Comparison of ENCODE assay signal across 9 cellular contexts in the genomic region with DNA sequence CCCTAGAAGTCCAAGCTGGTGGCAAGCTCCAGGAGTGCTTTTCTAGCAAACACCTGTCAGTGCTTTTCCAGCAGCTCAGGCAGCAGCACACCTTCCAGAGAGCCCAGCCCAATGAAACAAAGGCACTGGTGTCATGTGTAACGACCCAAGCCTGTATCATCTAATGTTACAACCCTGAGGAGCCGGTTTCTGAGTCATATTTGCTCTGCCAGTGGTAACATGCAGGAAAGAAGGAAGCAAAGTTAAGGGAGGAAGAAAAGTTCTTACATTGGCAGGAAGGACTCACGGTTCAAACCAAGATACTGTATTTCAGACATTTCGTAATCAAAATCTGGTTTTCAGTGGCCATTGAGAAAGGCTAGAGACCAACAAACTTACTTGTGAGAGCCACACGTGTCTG. TPM values are rescaled to one million over a fixed set of nuclear protein-coding genes. Genes with fewer than 3 reads are reported as not detected.
DNase-seq lines count a peak whose midpoint lies in the region; ATAC-seq, FAIRE-seq and TF ChIP-seq lines count a peak whose summit lies in the region.
"Had no signal": no experiment of that assay in that cellular context is flagged by ENCODE, and none has a peak within 500 bp of the region (broad histone marks: within the 10 kb centered on the region; RNA-seq: fewer than 3 reads in every experiment).

A gene (minus strand): TSS at position 139 of the 400 bp plus-strand sequence. CDS start 237 bp downstream, outside the sequence.

- TF ChIP-seq CTCF in RWPE1 (conservative IDR thresholded peaks at IDR 0.05; ENCODE audit: low read depth) (no peak), heart left ventricle (IDR thresholded peaks at IDR 0.05) (no peak)

- 72 to 79% (median 75%) methylated on average over 5 of the region's 5 CpGs for WGBS in heart left ventricle, 4 donors

- peak within 1 kb of the TSS in 1 of 12 donors; percentile 44 for H3K4me3 ChIP-seq in heart left ventricle

- H3K27ac ChIP-seq in RWPE1 = peak within 1 kb of the TSS; percentile 50
- peak within 1 kb of the TSS in 1 of 12 donors; percentile 78 for H3K27ac ChIP-seq in heart left ventricle

- H3K4me1 ChIP-seq in heart left ventricle = peaks cover 0 to 47% (median 0%) of the 10 kb centered on the region in 12 donors

- no peak for TF ChIP-seq POLR2A in heart left ventricle (IDR thresholded peaks at IDR 0.05)

- DNase-seq in HPDE6-E6E7 (ENCODE audit: extremely low spot score) = peak; percentile 88
- DNase-seq in RWPE1 (ENCODE audit: low spot score) = peak; percentile 94
- no peak for DNase-seq in heart left ventricle
- DNase-seq in stromal cell of bone marrow (ENCODE audit: low read depth) = peak; percentile 58
- no peak for DNase-seq in NCI-H1694 (lab: John Stamatoyannopoulos, UW)
- DNase-seq in frontal cortex (ENCODE audit: low spot score in 2 of 2) = no peak
- no peak for DNase-seq in 8988T
- DNase-seq: stimulated activated naive CD4-positive, alpha-beta T cell treated with Interleukin-2 at 50 U/mL for 16 hours had no signal

- peaks cover 0 to 1% (median 0%) of the 10 kb centered on the region in 12 donors for H3K9me3 ChIP-seq in heart left ventricle

- ATAC-seq in heart left ventricle = peak in 3 of 4 donors; percentile 41 to 81 (median 79)

- FAIRE-seq in frontal cortex (lab: Jason Lieb, UNC) = no peak
- FAIRE-seq: TTC549 had no signal

- no peaks in the 10 kb centered on the region for H3K36me3 ChIP-seq in heart left ventricle

- no peaks in the 10 kb centered on the region for H3K27me3 ChIP-seq in heart left ventricle

- intact Hi-C loops in heart left ventricle (cut with DNase I) = no loop called here

- POLR2A ChIA-PET in RWPE1 (lab: Yijun Ruan, JAX; ENCODE audit: low non-redundant PET) = no interaction called here

- CTCF ChIA-PET in RWPE1 (lab: Yijun Ruan, JAX) = interaction anchor here (0.7 kb wide), 1 partner anchor 65 kb away, joined by 3 read pairs; no protein-coding TSS in a partner anchor

RNA-seq across cellular contexts. Expression of the gene that starts here (rescaled TPM):
- total RNA-seq in heart left ventricle (1 to 10 TPM in 1 of 9 donors, under 1 TPM in 1, not detected in 7; 0.52 to 5.9 TPM), frontal cortex (under 0.01 TPM)
- under 1 TPM in 1 of 2 donors, not detected in 1; 0.12 TPM for polyA plus RNA-seq in heart left ventricle

Comparison
In these comparisons a context has a peak if more than half of its experiments do, and no peak if none do; other contexts are left out.
1. DNase-seq: peak in HPDE6-E6E7 (single experiment), RWPE1 (single experiment) and stromal cell of bone marrow (single experiment); none in heart left ventricle (0 of 5), NCI-H1694 (single experiment), frontal cortex (0 of 2) and 8988T (single experiment).